Comparison of ENCODE assay signal across 19 cellular contexts in genomic region chr18:80190311-80190710, GRCh38. TPM values are rescaled to one million over a fixed set of nuclear protein-coding genes. Genes with fewer than 3 reads are reported as not detected.
DNase-seq lines count a peak whose midpoint lies in the region; FAIRE-seq and TF ChIP-seq lines count a peak whose summit lies in the region.
"Had no signal": no experiment of that assay in that cellular context is flagged by ENCODE, and none has a peak within 500 bp of the region (broad histone marks: within the 10 kb centered on the region; RNA-seq: fewer than 3 reads in every experiment).

No MANE protein-coding gene starts in this region.

- H3K4me1 ChIP-seq in osteoblast (ENCODE audit: insufficient read depth, low read length) (no peaks in the 10 kb centered on the region), smooth muscle cell (ENCODE audit: low read depth) (no peaks in the 10 kb centered on the region)

- H3K27ac ChIP-seq in coronary artery: no peak overlapping the region
- no peak overlapping the region for H3K27ac ChIP-seq in osteoblast (ENCODE audit: low read depth, low read length)
- H3K27ac ChIP-seq in smooth muscle cell (ENCODE audit: low read depth): no peak overlapping the region
- H3K27ac ChIP-seq: 22Rv1 had no signal

- no peaks in the 10 kb centered on the region for H3K36me3 Mint-ChIP-seq in activated CD4-positive, alpha-beta memory T cell treated with anti-CD3 and anti-CD28 coated beads, Interleukin-2, amount 10 ng/mL, durations not matched to agents 7 days and 5 days (ENCODE audit: low read depth)
- H3K36me3 Mint-ChIP-seq in activated CD4-positive, alpha-beta memory T cell treated with anti-CD3 and anti-CD28 coated beads for 36 hours: no peaks in the 10 kb centered on the region
- H3K36me3 Mint-ChIP-seq: CD14-positive monocyte; CD8-positive, alpha-beta T cell had no signal

- H3K36me3 ChIP-seq in osteoblast (ENCODE audit: insufficient read depth, low read length) (no peaks in the 10 kb centered on the region), smooth muscle cell (ENCODE audit: low read depth) (no peaks in the 10 kb centered on the region)

- H3K9me3 Mint-ChIP-seq in activated CD4-positive, alpha-beta memory T cell treated with anti-CD3 and anti-CD28 coated beads, Interleukin-2, amount 10 ng/mL, durations not matched to agents 7 days and 5 days: peaks cover 11% of the 10 kb centered on the region
- no peaks in the 10 kb centered on the region for H3K9me3 Mint-ChIP-seq in activated CD4-positive, alpha-beta memory T cell treated with anti-CD3 and anti-CD28 coated beads for 36 hours
- H3K9me3 Mint-ChIP-seq: CD8-positive, alpha-beta T cell had no signal

- H3K27ac Mint-ChIP-seq in activated CD4-positive, alpha-beta memory T cell treated with anti-CD3 and anti-CD28 coated beads, Interleukin-2, amount 10 ng/mL, durations not matched to agents 7 days and 5 days: no peak overlapping the region
- H3K27ac Mint-ChIP-seq in activated CD4-positive, alpha-beta memory T cell treated with anti-CD3 and anti-CD28 coated beads for 36 hours: no peak overlapping the region
- H3K27ac Mint-ChIP-seq: CD14-positive monocyte; CD8-positive, alpha-beta T cell; HFFc6 had no signal

- peaks cover 26% of the 10 kb centered on the region for H3K27me3 Mint-ChIP-seq in activated CD4-positive, alpha-beta memory T cell treated with anti-CD3 and anti-CD28 coated beads, Interleukin-2, amount 10 ng/mL, durations not matched to agents 7 days and 5 days
- H3K27me3 Mint-ChIP-seq in activated CD4-positive, alpha-beta memory T cell treated with anti-CD3 and anti-CD28 coated beads for 36 hours: peaks cover 35% of the 10 kb centered on the region

- H3K9me3 ChIP-seq in osteoblast (ENCODE audit: low read depth, low read length) (no peaks in the 10 kb centered on the region), smooth muscle cell (replicated peaks; ENCODE audit: low read depth) (no peaks in the 10 kb centered on the region)

- H3K9ac ChIP-seq in smooth muscle cell (ENCODE audit: low read depth): no peak overlapping the region

- 92% methylated on average over 5 of the region's 5 CpGs for WGBS in smooth muscle cell (ENCODE audit: low lambda C conversion rate)

- H3F3A ChIP-seq in smooth muscle cell (ENCODE audit: low read depth): no peaks in the 10 kb centered on the region

- H3K79me2 ChIP-seq in osteoblast (ENCODE audit: insufficient read depth, low read length) (no peaks in the 10 kb centered on the region), smooth muscle cell (ENCODE audit: low read depth) (no peaks in the 10 kb centered on the region)

- no peaks in the 10 kb centered on the region for H4K20me1 ChIP-seq in osteoblast (ENCODE audit: insufficient read depth, low read length)
- H4K20me1 ChIP-seq in smooth muscle cell (ENCODE audit: low read depth): peaks cover 57% of the 10 kb centered on the region

- TF ChIP-seq CTCF in coronary artery (IDR thresholded peaks at IDR 0.05) (no peak), osteoblast (IDR thresholded peaks at IDR 0.05; ENCODE audit: extremely low read depth, low read depth, low read length) (no peak), smooth muscle cell (IDR thresholded peaks at IDR 0.05; ENCODE audit: borderline replicate concordance, insufficient read depth, poor library complexity, severe bottlenecking) (no peak)

- H2AFZ ChIP-seq in osteoblast (ENCODE audit: low read length): no peak overlapping the region
- H2AFZ ChIP-seq in smooth muscle cell (ENCODE audit: low read depth): no peak overlapping the region

- CTCF ChIA-PET in activated CD4-positive, alpha-beta memory T cell treated with anti-CD3 and anti-CD28 coated beads, Interleukin-2, amount 10 ng/mL, durations not matched to agents 7 days and 5 days (lab: Charles Lee): no interaction called here
- CTCF ChIA-PET in activated CD4-positive, alpha-beta memory T cell treated with anti-CD3 and anti-CD28 coated beads for 36 hours (lab: Charles Lee): no interaction called here

- H3K4me2 ChIP-seq in osteoblast (ENCODE audit: insufficient read depth, low read length) (no peak overlapping the region), smooth muscle cell (no peak overlapping the region)

- peak; percentile 58 for FAIRE-seq in urothelium cell line (lab: Jason Lieb, UNC)
- FAIRE-seq: GM12892, H1, HTR-8/SVneo had no signal

- H3K4me3 ChIP-seq in coronary artery: no peak overlapping the region
- H3K4me3 ChIP-seq in osteoblast (ENCODE audit: insufficient read depth, low read length): no peak overlapping the region
- no peak overlapping the region for H3K4me3 ChIP-seq in smooth muscle cell

- peak; percentile 7 for DNase-seq in activated CD4-positive, alpha-beta memory T cell treated with anti-CD3 and anti-CD28 coated beads, Interleukin-2, amount 10 ng/mL, durations not matched to agents 7 days and 5 days
- no peak for DNase-seq in activated CD4-positive, alpha-beta memory T cell treated with anti-CD3 and anti-CD28 coated beads for 36 hours
- DNase-seq in coronary artery (ENCODE audit: low spot score): peak; percentile 38
- peak; percentile 37 for DNase-seq in osteoblast (ENCODE audit: insufficient read length, low spot score, missing footprints)
- no peak for DNase-seq in urothelium cell line (ENCODE audit: low spot score)
- no peak for DNase-seq in smooth muscle cell (lab: John Stamatoyannopoulos, UW; ENCODE audit: unreplicated experiment)
- DNase-seq in NK-92 treated with Interleukin-12 subunit alpha and Interleukin-12 subunit beta, amount 100 ng/mL, for 24 hours (lab: John Stamatoyannopoulos, UW): no peak
- no peak for DNase-seq in activated CD4-positive, alpha-beta T cell treated with anti-CD3 and anti-CD28 coated beads, Interleukin-2, amount 50 U/mL, for 1 hour
- DNase-seq: CD8-positive, alpha-beta T cell; COR-L47; DMS153; DND-41; GDM1; HFFc6 had no signal

- POLR2A ChIA-PET in activated CD4-positive, alpha-beta memory T cell treated with anti-CD3 and anti-CD28 coated beads, Interleukin-2, amount 10 ng/mL, durations not matched to agents 7 days and 5 days (lab: Charles Lee): no interaction called here
- POLR2A ChIA-PET in activated CD4-positive, alpha-beta memory T cell treated with anti-CD3 and anti-CD28 coated beads for 36 hours (lab: Charles Lee): no interaction called here

- no peaks in the 10 kb centered on the region for H3K4me1 Mint-ChIP-seq in activated CD4-positive, alpha-beta memory T cell treated with anti-CD3 and anti-CD28 coated beads, Interleukin-2, amount 10 ng/mL, durations not matched to agents 7 days and 5 days
- peaks cover 12% of the 10 kb centered on the region for H3K4me1 Mint-ChIP-seq in activated CD4-positive, alpha-beta memory T cell treated with anti-CD3 and anti-CD28 coated beads for 36 hours (ENCODE audit: low read depth)
- H3K4me1 Mint-ChIP-seq: CD14-positive monocyte had no signal

- no peak overlapping the region for H3K4me3 Mint-ChIP-seq in activated CD4-positive, alpha-beta memory T cell treated with anti-CD3 and anti-CD28 coated beads, Interleukin-2, amount 10 ng/mL, durations not matched to agents 7 days and 5 days
- no peak overlapping the region for H3K4me3 Mint-ChIP-seq in activated CD4-positive, alpha-beta memory T cell treated with anti-CD3 and anti-CD28 coated beads for 36 hours
- H3K4me3 Mint-ChIP-seq: CD14-positive monocyte; CD8-positive, alpha-beta T cell; HFFc6 had no signal

- intact Hi-C loops in activated CD4-positive, alpha-beta memory T cell treated with anti-CD3 and anti-CD28 coated beads for 36 hours (cut with micrococcal nuclease): no loop called here

- peaks cover 8% of the 10 kb centered on the region for H3K27me3 ChIP-seq in osteoblast (ENCODE audit: insufficient read depth, low read length)
- H3K27me3 ChIP-seq in smooth muscle cell (ENCODE audit: low read depth): no peaks in the 10 kb centered on the region

RNA-seq across cellular contexts. Expression of gene PARD6G, which starts 57.0 kb away (rescaled TPM):
- under 1 TPM; 0.20 to 0.33 TPM for total RNA-seq in activated CD4-positive, alpha-beta memory T cell treated with anti-CD3 and anti-CD28 coated beads, Interleukin-2, amount 10 ng/mL, durations not matched to agents 7 days and 5 days
- total RNA-seq in activated CD4-positive, alpha-beta memory T cell treated with anti-CD3 and anti-CD28 coated beads for 36 hours: under 1 TPM; 0.17 to 0.40 TPM
- total RNA-seq in osteoblast: 2.2 and 4.4 TPM in 2 replicates
- total RNA-seq in smooth muscle cell: 19.3 and 19.8 TPM in 2 replicates
- 15.7 and 19.9 TPM in 2 replicates for polyA plus RNA-seq in smooth muscle cell
- polyA plus RNA-seq: CD14-positive monocyte had no signal

Comparison
In these comparisons a context has a peak if more than half of its experiments do, and no peak if none do; other contexts are left out.
1. DNase-seq: peak in activated CD4-positive, alpha-beta memory T cell treated with anti-CD3 and anti-CD28 coated beads, Interleukin-2, amount 10 ng/mL, durations not matched to agents 7 days and 5 days (single experiment), coronary artery (single experiment) and osteoblast (single experiment); none in activated CD4-positive, alpha-beta memory T cell treated with anti-CD3 and anti-CD28 coated beads for 36 hours (single experiment), urothelium cell line (single experiment), smooth muscle cell (single experiment), NK-92 treated with Interleukin-12 subunit alpha and Interleukin-12 subunit beta, amount 100 ng/mL, for 24 hours (single experiment) and activated CD4-positive, alpha-beta T cell treated with anti-CD3 and anti-CD28 coated beads, Interleukin-2, amount 50 U/mL, for 1 hour (single experiment).